8 cellular contexts compared by ENCODE assay signal in genomic region chr17:48892940-48893645, GRCh38. TPM values are rescaled to one million over a fixed set of nuclear protein-coding genes. Genes with fewer than 3 reads are reported as not detected.
DNase-seq lines count a peak whose midpoint lies in the region; ATAC-seq, FAIRE-seq and TF ChIP-seq lines count a peak whose summit lies in the region.

No MANE protein-coding gene starts in this region.

- peaks cover 13% of the 10 kb centered on the region; the same call in 1 of the 2 replicates for H3F3A ChIP-seq in PC-9 (ENCODE audit: insufficient read depth, low read depth)

- H3K4me2 ChIP-seq in PC-9 = peak overlapping the region; percentile 92

- H3K4me3 ChIP-seq in PC-9 = peak overlapping the region; percentile 72
- H3K4me3 ChIP-seq in pancreas = peak overlapping the region; percentile 47 to 68 (median 65)

- H3K27ac ChIP-seq in PC-9 (peak overlapping the region; percentile 42), epithelial cell of prostate (peak overlapping the region; percentile 78), pancreas (peak overlapping the region; percentile 56 to 66 (median 61))

- H3K9me3 ChIP-seq in PC-9 (ENCODE audit: insufficient read depth, low read depth) (no peaks in the 10 kb centered on the region), pancreas (no peaks in the 10 kb centered on the region)

- BruUV-seq in PC-9 (replicated peaks; lab: Mats Ljungman, UMichigan) = TSS peak; percentile 55

- 0 out of 2 replicates have a peak, but pooled peaks cover 5% of the 10 kb centered on the region for H3K36me3 ChIP-seq in PC-9 (ENCODE audit: low read depth)
- peaks cover 0 to 8% (median 0%) of the 10 kb centered on the region in 3 donors for H3K36me3 ChIP-seq in pancreas

- H3K27me3 ChIP-seq in PC-9 (ENCODE audit: insufficient read depth, low read depth) (no peaks in the 10 kb centered on the region), pancreas (no peaks in the 10 kb centered on the region)

- POLR2A ChIA-PET in PC-9 (lab: Charles Lee; ENCODE audit: unreplicated experiment) = interaction anchor here (0.5 to 1.2 kb wide), 10 partner anchors 14 to 1166 kb away, joined by 3 to 14 read pairs (median 4); partner anchors contain the start of genes OSBPL7, PNPO and SNF8

- TF ChIP-seq CTCF in PC-9 (conservative IDR thresholded peaks at IDR 0.05) (no peak), pancreas (IDR thresholded peaks at IDR 0.05) (no peak)

- CTCF ChIA-PET in PC-9 (lab: Charles Lee) = interaction anchor here (0.5 to 1.5 kb wide), 4 partner anchors 52 to 257 kb away, joined by 3 to 6 read pairs (median 4); partner anchors contain the start of gene SNF8

- ATAC-seq in GM18907 (IDR thresholded peaks at IDR 0.05; ENCODE audit: unreplicated experiment) (peak; percentile 1), pancreas (no peak), GM21390 (IDR thresholded peaks at IDR 0.05; ENCODE audit: unreplicated experiment) (no peak)

- FAIRE-seq in pancreas (lab: Jason Lieb, UNC) = no peak

- intact Hi-C loops in PC-9 (cut with micrococcal nuclease; ENCODE audit: unreplicated experiment) (loop anchor here (1.0 to 10.0 kb wide), 3 partner anchors 15 to 302 kb away; partner anchors contain the start of genes SNF8 and UBE2Z), pancreas (cut with DNase I) (no loop called here)

- no peaks in the 10 kb centered on the region for H3K9me2 ChIP-seq in PC-9 (ENCODE audit: insufficient read depth)

- 0% methylated on average over 24 of the region's 24 CpGs for WGBS in pancreas, 2 donors

- no peak for DNase-seq in PC-9
- DNase-seq in epithelial cell of prostate (ENCODE audit: low read depth, low spot score) = no peak
- peak in 1 of 6 donors; percentile 20 for DNase-seq in pancreas
- DNase-seq in HPDE6-E6E7 (ENCODE audit: extremely low spot score) = no peak
- DNase-seq in central memory CD4-positive, alpha-beta T cell = no peak
- no peak for DNase-seq in hippocampal formation (lab: John Stamatoyannopoulos, UW)

- H3K4me1 ChIP-seq in PC-9 (replicated peaks; ENCODE audit: insufficient read depth) (peaks cover 9% of the 10 kb centered on the region), pancreas (peaks cover 5 to 18% (median 9%) of the 10 kb centered on the region in 3 donors)

- H3K79me2 ChIP-seq in PC-9 (ENCODE audit: low read depth) = peaks cover 22% of the 10 kb centered on the region

- peak overlapping the region; percentile 84 for H2AFZ ChIP-seq in PC-9

- H4K20me1 ChIP-seq in PC-9 (ENCODE audit: insufficient read depth) = no peaks in the 10 kb centered on the region

RNA-seq across cellular contexts. Expression of gene ATP5MC1, which starts 0.5 kb away (rescaled TPM):
- total RNA-seq in PC-9 (2021) (62.7 and 71.2 TPM in 2 replicates), pancreas (10 to 100 TPM; 13.1 to 38.2 (median 32.3) TPM)
- polyA plus RNA-seq in pancreas = 100 to 1,000 TPM in 1 of 2 donors, 10 to 100 TPM in 1; 81.8 to 113 TPM

RNA-seq across cellular contexts. Expression of gene UBE2Z, which starts 15.1 kb away (rescaled TPM):
- total RNA-seq in PC-9 (2021) (99.4 and 100.0 TPM in 2 replicates), pancreas (10 to 100 TPM; 20.1 to 52.5 (median 23.7) TPM)
- polyA plus RNA-seq in pancreas = 10 to 100 TPM; 22.0 to 32.5 TPM

RNA-seq across cellular contexts. Expression of gene SNF8, which starts 51.5 kb away (rescaled TPM):
- total RNA-seq in PC-9 (2021) = 103 and 118 TPM in 2 replicates
- 10 to 100 TPM; 34.9 to 52.2 (median 43.8) TPM for total RNA-seq in pancreas
- polyA plus RNA-seq in pancreas = 10 to 100 TPM; 70.2 to 78.6 TPM
